1 cellular context compared by ENCODE assay signal in genomic region chr11:35009191-35009940, GRCh38.
TF ChIP-seq lines count a peak whose summit lies in the region.

No MANE protein-coding gene starts in this region.

TF ChIP-seq in GM23338, 12 proteins besides CTCF, POLR2A, EP300 and RAD21 (continued from another document):
- no peak for TF ChIP-seq ZNF462 (CRISPR knock-in tag; IDR thresholded peaks at IDR 0.05)
